In genomic region chr13:24642236-24642635, GRCh38 we compare ENCODE assay signal across 22 cellular contexts. TPM values are rescaled to one million over a fixed set of nuclear protein-coding genes. Genes with fewer than 3 reads are reported as not detected.
DNase-seq lines count a peak whose midpoint lies in the region; ATAC-seq lines count a peak whose summit lies in the region.
"Had no signal": no experiment of that assay in that cellular context is flagged by ENCODE, and none has a peak within 500 bp of the region (broad histone marks: within the 10 kb centered on the region; RNA-seq: fewer than 3 reads in every experiment).

No MANE protein-coding gene starts in this region.

- H3K36me3 Mint-ChIP-seq in activated CD8-positive, alpha-beta memory T cell treated with anti-CD3 and anti-CD28 coated beads, Interleukin-2, amount 10 ng/mL, durations not matched to agents 7 days and 5 days, result no peaks in the 10 kb centered on the region
- no peaks in the 10 kb centered on the region for H3K36me3 Mint-ChIP-seq in CD4-positive, CD25-positive, alpha-beta regulatory T cell
- no peaks in the 10 kb centered on the region for H3K36me3 Mint-ChIP-seq in activated CD8-positive, alpha-beta T cell treated with anti-CD3 and anti-CD28 coated beads, Interleukin-2, amount 10 ng/mL, durations not matched to agents 7 days and 5 days (ENCODE audit: low read depth)
- H3K36me3 Mint-ChIP-seq in activated naive CD8-positive, alpha-beta T cell treated with anti-CD3 and anti-CD28 coated beads, Interleukin-2, amount 50 U/mL, for 24 hours (ENCODE audit: low read depth), result no peaks in the 10 kb centered on the region
- H3K36me3 Mint-ChIP-seq in effector memory CD8-positive, alpha-beta T cell (ENCODE audit: insufficient read depth), result no peaks in the 10 kb centered on the region
- H3K36me3 Mint-ChIP-seq: CD14-positive monocyte; CD8-positive, alpha-beta T cell had no signal

- H3K9me3 Mint-ChIP-seq in activated CD8-positive, alpha-beta memory T cell treated with anti-CD3 and anti-CD28 coated beads, Interleukin-2, amount 10 ng/mL, durations not matched to agents 7 days and 5 days (ENCODE audit: low read depth), result no peaks in the 10 kb centered on the region
- H3K9me3 Mint-ChIP-seq in CD4-positive, CD25-positive, alpha-beta regulatory T cell, result no peaks in the 10 kb centered on the region
- H3K9me3 Mint-ChIP-seq in activated CD8-positive, alpha-beta T cell treated with anti-CD3 and anti-CD28 coated beads, Interleukin-2, amount 10 ng/mL, durations not matched to agents 7 days and 5 days (ENCODE audit: insufficient read depth), result no peaks in the 10 kb centered on the region
- H3K9me3 Mint-ChIP-seq in activated naive CD8-positive, alpha-beta T cell treated with anti-CD3 and anti-CD28 coated beads, Interleukin-2, amount 50 U/mL, for 24 hours, result no peaks in the 10 kb centered on the region
- H3K9me3 Mint-ChIP-seq in effector memory CD8-positive, alpha-beta T cell, result no peaks in the 10 kb centered on the region
- H3K9me3 Mint-ChIP-seq: CD8-positive, alpha-beta T cell had no signal

- intact Hi-C loops in right cardiac atrium (cut with DNase I), result no loop called here

- H3K27ac ChIP-seq in CD4-positive, CD25-positive, alpha-beta regulatory T cell (ENCODE audit: insufficient read depth, low read length, poor library complexity, severe bottlenecking), result no peak overlapping the region
- no peak overlapping the region for H3K27ac ChIP-seq in right cardiac atrium (ENCODE audit: low read length)
- H3K27ac ChIP-seq: BLaER1 had no signal

- H3K36me3 ChIP-seq in CD4-positive, CD25-positive, alpha-beta regulatory T cell (ENCODE audit: control insufficient read depth, insufficient read depth, low read length), result no peaks in the 10 kb centered on the region
- H3K36me3 ChIP-seq: BLaER1 had no signal

- H3K27ac Mint-ChIP-seq in activated CD8-positive, alpha-beta memory T cell treated with anti-CD3 and anti-CD28 coated beads, Interleukin-2, amount 10 ng/mL, durations not matched to agents 7 days and 5 days, result peak overlapping the region; percentile 67
- H3K27ac Mint-ChIP-seq in CD4-positive, CD25-positive, alpha-beta regulatory T cell, result peak overlapping the region in 2 of 3 donors; percentile 23 to 45
- H3K27ac Mint-ChIP-seq in activated CD8-positive, alpha-beta T cell treated with anti-CD3 and anti-CD28 coated beads, Interleukin-2, amount 10 ng/mL, durations not matched to agents 7 days and 5 days, result peak overlapping the region; percentile 3
- no peak overlapping the region for H3K27ac Mint-ChIP-seq in activated naive CD8-positive, alpha-beta T cell treated with anti-CD3 and anti-CD28 coated beads, Interleukin-2, amount 50 U/mL, for 24 hours
- H3K27ac Mint-ChIP-seq in effector memory CD8-positive, alpha-beta T cell, result no peak overlapping the region
- H3K27ac Mint-ChIP-seq: CD14-positive monocyte; CD8-positive, alpha-beta T cell; GM23338 had no signal

- H3K4me1 ChIP-seq in CD4-positive, CD25-positive, alpha-beta regulatory T cell (ENCODE audit: control insufficient read depth, insufficient read depth, low read length, poor library complexity, severe bottlenecking), result no peaks in the 10 kb centered on the region
- H3K4me1 ChIP-seq in right cardiac atrium (ENCODE audit: control insufficient read depth, insufficient read depth, low read length), result no peaks in the 10 kb centered on the region
- H3K4me1 ChIP-seq: BLaER1 had no signal

- CTCF ChIA-PET in activated CD8-positive, alpha-beta memory T cell treated with anti-CD3 and anti-CD28 coated beads, Interleukin-2, amount 10 ng/mL, durations not matched to agents 7 days and 5 days (lab: Charles Lee), result interaction anchor here (0.7 to 2.2 kb wide), 5 partner anchors 9 to 28 kb away, joined by 3 to 5 read pairs (median 4); no protein-coding TSS in a partner anchor
- CTCF ChIA-PET in activated CD8-positive, alpha-beta T cell treated with anti-CD3 and anti-CD28 coated beads, Interleukin-2, amount 10 ng/mL, durations not matched to agents 7 days and 5 days (lab: Charles Lee), result interaction anchor here (0.7 to 1.4 kb wide), 2 partner anchors 23 to 62 kb away, joined by 3 read pairs; no protein-coding TSS in a partner anchor

- peak; percentile 71 for ATAC-seq in activated CD8-positive, alpha-beta memory T cell treated with anti-CD3 and anti-CD28 coated beads, Interleukin-2, amount 10 ng/mL, durations not matched to agents 7 days and 5 days
- ATAC-seq in CD4-positive, CD25-positive, alpha-beta regulatory T cell (ENCODE audit: low read depth in 2 of 2), result no peak
- ATAC-seq in activated CD8-positive, alpha-beta T cell treated with anti-CD3 and anti-CD28 coated beads, Interleukin-2, amount 10 ng/mL, durations not matched to agents 7 days and 5 days, result no peak
- ATAC-seq in activated naive CD8-positive, alpha-beta T cell treated with anti-CD3 and anti-CD28 coated beads, Interleukin-2, amount 50 U/mL, for 24 hours, result peak; percentile 49
- no peak for ATAC-seq in effector memory CD8-positive, alpha-beta T cell (replicated peaks)
- ATAC-seq in right cardiac atrium (no peak), GM18909 (IDR thresholded peaks at IDR 0.05; ENCODE audit: poor library complexity, unreplicated experiment) (no peak)
- ATAC-seq: CD8-positive, alpha-beta T cell; GM12878; GM23338 had no signal

- H3K27me3 Mint-ChIP-seq in activated CD8-positive, alpha-beta memory T cell treated with anti-CD3 and anti-CD28 coated beads, Interleukin-2, amount 10 ng/mL, durations not matched to agents 7 days and 5 days, result no peaks in the 10 kb centered on the region
- no peaks in the 10 kb centered on the region for H3K27me3 Mint-ChIP-seq in CD4-positive, CD25-positive, alpha-beta regulatory T cell
- peaks cover 4% of the 10 kb centered on the region for H3K27me3 Mint-ChIP-seq in activated CD8-positive, alpha-beta T cell treated with anti-CD3 and anti-CD28 coated beads, Interleukin-2, amount 10 ng/mL, durations not matched to agents 7 days and 5 days (ENCODE audit: low read depth)
- peaks cover 3% of the 10 kb centered on the region for H3K27me3 Mint-ChIP-seq in activated naive CD8-positive, alpha-beta T cell treated with anti-CD3 and anti-CD28 coated beads, Interleukin-2, amount 50 U/mL, for 24 hours
- H3K27me3 Mint-ChIP-seq in effector memory CD8-positive, alpha-beta T cell, result no peaks in the 10 kb centered on the region

- DNase-seq in activated CD8-positive, alpha-beta memory T cell treated with anti-CD3 and anti-CD28 coated beads, Interleukin-2, amount 10 ng/mL, durations not matched to agents 7 days and 5 days, result no peak
- DNase-seq in activated CD8-positive, alpha-beta memory T cell treated with anti-CD3 and anti-CD28 coated beads, Interleukin-2, amount 50 U/mL, for 4 hours, result no peak
- DNase-seq in CD4-positive, CD25-positive, alpha-beta regulatory T cell, result peak in 1 of 3 donors; percentile 57
- no peak for DNase-seq in activated CD8-positive, alpha-beta T cell treated with anti-CD3 and anti-CD28 coated beads, Interleukin-2, amount 10 ng/mL, durations not matched to agents 7 days and 5 days
- DNase-seq in activated naive CD8-positive, alpha-beta T cell treated with anti-CD3 and anti-CD28 coated beads, Interleukin-2, amount 50 U/mL, for 24 hours, result no peak
- no peak for DNase-seq in effector memory CD8-positive, alpha-beta T cell
- no peak for DNase-seq in right cardiac atrium
- DNase-seq: 8988T; Calu3; CD8-positive, alpha-beta T cell; DMS53; DND-41; EL; HCEC 1CT had no signal

- no peaks in the 10 kb centered on the region for H3K27me3 ChIP-seq in CD4-positive, CD25-positive, alpha-beta regulatory T cell (ENCODE audit: control insufficient read depth, insufficient read depth, low read length)
- H3K27me3 ChIP-seq in right cardiac atrium (ENCODE audit: control insufficient read depth, insufficient read depth), result no peaks in the 10 kb centered on the region
- H3K27me3 ChIP-seq: BLaER1 had no signal

- H3K4me1 Mint-ChIP-seq in activated CD8-positive, alpha-beta memory T cell treated with anti-CD3 and anti-CD28 coated beads, Interleukin-2, amount 10 ng/mL, durations not matched to agents 7 days and 5 days, result peaks cover 11% of the 10 kb centered on the region
- H3K4me1 Mint-ChIP-seq in CD4-positive, CD25-positive, alpha-beta regulatory T cell, result peaks cover 0 to 9% (median 7%) of the 10 kb centered on the region in 4 donors
- peaks cover 6% of the 10 kb centered on the region for H3K4me1 Mint-ChIP-seq in activated CD8-positive, alpha-beta T cell treated with anti-CD3 and anti-CD28 coated beads, Interleukin-2, amount 10 ng/mL, durations not matched to agents 7 days and 5 days (ENCODE audit: low read depth)
- peaks cover 3% of the 10 kb centered on the region for H3K4me1 Mint-ChIP-seq in activated naive CD8-positive, alpha-beta T cell treated with anti-CD3 and anti-CD28 coated beads, Interleukin-2, amount 50 U/mL, for 24 hours
- H3K4me1 Mint-ChIP-seq in effector memory CD8-positive, alpha-beta T cell (ENCODE audit: low read depth in 2 of 2), result no peaks in the 10 kb centered on the region
- H3K4me1 Mint-ChIP-seq: CD14-positive monocyte, GM23338 had no signal

- no peak overlapping the region for H3K4me3 Mint-ChIP-seq in activated CD8-positive, alpha-beta memory T cell treated with anti-CD3 and anti-CD28 coated beads, Interleukin-2, amount 10 ng/mL, durations not matched to agents 7 days and 5 days
- peak overlapping the region in 2 of 4 donors; percentile 1 to 58 for H3K4me3 Mint-ChIP-seq in CD4-positive, CD25-positive, alpha-beta regulatory T cell
- no peak overlapping the region for H3K4me3 Mint-ChIP-seq in activated CD8-positive, alpha-beta T cell treated with anti-CD3 and anti-CD28 coated beads, Interleukin-2, amount 10 ng/mL, durations not matched to agents 7 days and 5 days
- no peak overlapping the region for H3K4me3 Mint-ChIP-seq in activated naive CD8-positive, alpha-beta T cell treated with anti-CD3 and anti-CD28 coated beads, Interleukin-2, amount 50 U/mL, for 24 hours
- no peak overlapping the region for H3K4me3 Mint-ChIP-seq in effector memory CD8-positive, alpha-beta T cell
- H3K4me3 Mint-ChIP-seq: CD14-positive monocyte; CD8-positive, alpha-beta T cell; GM23338 had no signal

- POLR2A ChIA-PET in activated CD8-positive, alpha-beta T cell treated with anti-CD3 and anti-CD28 coated beads, Interleukin-2, amount 10 ng/mL, durations not matched to agents 7 days and 5 days (lab: Charles Lee), result no interaction called here

- 89% methylated on average over 6 of the region's 6 CpGs for WGBS in right cardiac atrium

- no peak overlapping the region for H3K4me3 ChIP-seq in CD4-positive, CD25-positive, alpha-beta regulatory T cell (ENCODE audit: low read depth, low read length)
- H3K4me3 ChIP-seq in right cardiac atrium (ENCODE audit: low read length), result no peak overlapping the region
- H3K4me3 ChIP-seq: BLaER1, GM12878, GM23338 had no signal

- H3K9me3 ChIP-seq in CD4-positive, CD25-positive, alpha-beta regulatory T cell (ENCODE audit: control insufficient read depth in 2 of 2, low read length in 2 of 2), result no peaks in the 10 kb centered on the region
- no peaks in the 10 kb centered on the region for H3K9me3 ChIP-seq in right cardiac atrium (ENCODE audit: control insufficient read depth, low read length)

RNA-seq across cellular contexts. Expression of gene ATP12A, which starts 38.0 kb away (rescaled TPM):
- total RNA-seq in activated CD8-positive, alpha-beta memory T cell treated with anti-CD3 and anti-CD28 coated beads, Interleukin-2, amount 10 ng/mL, durations not matched to agents 7 days and 5 days, result 1 to 10 TPM; 1.6 to 4.7 TPM
- total RNA-seq in CD4-positive, CD25-positive, alpha-beta regulatory T cell, result 0.17 TPM
- under 1 TPM in 2 of 4 donors, not detected in 2; 0.14 to 0.18 TPM for polyA plus RNA-seq in CD4-positive, CD25-positive, alpha-beta regulatory T cell
- total RNA-seq in activated CD8-positive, alpha-beta T cell treated with anti-CD3 and anti-CD28 coated beads, Interleukin-2, amount 10 ng/mL, durations not matched to agents 7 days and 5 days, result under 1 TPM; 0.05 to 0.08 TPM
- total RNA-seq in right cardiac atrium, result not detected
- polyA plus RNA-seq in right cardiac atrium, result not detected
- total RNA-seq: CD8-positive, alpha-beta T cell; G401; HT-29 had no signal
- polyA plus RNA-seq: AG04450, CD14-positive monocyte had no signal

Comparison
In these comparisons a context has a peak if more than half of its experiments do, and no peak if none do; other contexts are left out.
1. ATAC-seq: peak in activated CD8-positive, alpha-beta memory T cell treated with anti-CD3 and anti-CD28 coated beads, Interleukin-2, amount 10 ng/mL, durations not matched to agents 7 days and 5 days (single experiment) and activated naive CD8-positive, alpha-beta T cell treated with anti-CD3 and anti-CD28 coated beads, Interleukin-2, amount 50 U/mL, for 24 hours (single experiment); none in CD4-positive, CD25-positive, alpha-beta regulatory T cell (0 of 2), activated CD8-positive, alpha-beta T cell treated with anti-CD3 and anti-CD28 coated beads, Interleukin-2, amount 10 ng/mL, durations not matched to agents 7 days and 5 days (single experiment), effector memory CD8-positive, alpha-beta T cell (single experiment), right cardiac atrium (0 of 2) and GM18909 (single experiment).
2. H3K27ac Mint-ChIP-seq: peak in activated CD8-positive, alpha-beta memory T cell treated with anti-CD3 and anti-CD28 coated beads, Interleukin-2, amount 10 ng/mL, durations not matched to agents 7 days and 5 days (single experiment), CD4-positive, CD25-positive, alpha-beta regulatory T cell (2 of 3) and activated CD8-positive, alpha-beta T cell treated with anti-CD3 and anti-CD28 coated beads, Interleukin-2, amount 10 ng/mL, durations not matched to agents 7 days and 5 days (single experiment); none in activated naive CD8-positive, alpha-beta T cell treated with anti-CD3 and anti-CD28 coated beads, Interleukin-2, amount 50 U/mL, for 24 hours (single experiment) and effector memory CD8-positive, alpha-beta T cell (0 of 2).